ENCODE assay signal across 8 cellular contexts in the genomic region with DNA sequence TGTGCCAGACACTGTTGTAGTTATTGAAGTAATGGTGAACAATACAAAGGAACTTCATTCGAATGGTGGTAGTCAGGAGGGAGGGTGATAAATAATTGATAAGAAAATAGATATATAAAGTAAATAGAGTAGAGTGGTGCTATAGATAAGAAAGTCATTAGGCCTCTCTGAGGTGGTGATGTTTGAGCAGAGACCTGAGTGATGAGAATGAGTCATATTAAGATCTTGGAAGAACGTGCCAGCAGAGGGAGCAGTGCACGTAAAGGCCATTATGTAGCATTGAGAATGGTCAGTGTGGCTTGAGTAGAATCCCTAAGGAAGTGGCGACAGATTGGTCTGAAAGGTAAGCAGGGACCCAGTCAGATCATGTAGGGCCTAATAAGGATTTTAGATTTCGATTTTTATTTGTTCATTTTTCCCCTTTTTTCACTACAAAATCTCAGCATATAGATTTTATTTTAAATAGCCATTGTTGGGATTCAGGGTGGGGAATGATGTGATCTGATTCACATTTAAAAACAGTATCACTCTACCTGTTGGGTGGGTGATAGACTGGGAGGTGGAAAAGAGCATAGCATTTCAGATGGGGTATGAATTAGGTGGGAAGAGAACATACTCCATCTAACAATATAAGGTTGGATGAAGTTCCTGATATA. TPM values are rescaled to one million over a fixed set of nuclear protein-coding genes. Genes with fewer than 3 reads are reported as not detected.
DNase-seq lines count a peak whose midpoint lies in the region; ATAC-seq and TF ChIP-seq lines count a peak whose summit lies in the region.

No MANE protein-coding gene starts in this region.

- TF ChIP-seq CTCF in AG10803 (conservative IDR thresholded peaks at IDR 0.05; ENCODE audit: low read length), result peak; percentile 68
- TF ChIP-seq CTCF in GM12872 (IDR thresholded peaks at IDR 0.05; ENCODE audit: insufficient read depth, low read depth, low read length), result peak; percentile 60
- peak; percentile 47 for TF ChIP-seq CTCF in MCF 10A (IDR thresholded peaks at IDR 0.05; ENCODE audit: unreplicated experiment)

- H3K36me3 Mint-ChIP-seq in MCF 10A (ENCODE audit: insufficient read depth, unreplicated experiment), result no peaks in the 10 kb centered on the region

- no peaks in the 10 kb centered on the region for H3K9me3 Mint-ChIP-seq in MCF 10A (ENCODE audit: unreplicated experiment)

- H3K4me3 Mint-ChIP-seq in MCF 10A (ENCODE audit: unreplicated experiment), result no peak overlapping the region

- intact Hi-C loops in MCF 10A (cut with micrococcal nuclease), result loop anchor here (1.0 to 10.0 kb wide), 4 partner anchors 87 to 579 kb away; a partner anchor contains a TSS

- DNase-seq in AG10803 (ENCODE audit: low read depth) (peak; percentile 57), NCI-H748 treated with DMSO at 0.1 percent for 48 hours (lab: John Stamatoyannopoulos, UW) (peak; percentile 21), MCF 10A (ENCODE audit: unreplicated experiment) (peak; percentile 80), left kidney (ENCODE audit: low read depth, low spot score) (peak; percentile 75), ureter (ENCODE audit: low spot score) (peak; percentile 46), T-helper 9 cell (no peak)

- H3K4me3 ChIP-seq in AG10803 (ENCODE audit: low read length), result no peak overlapping the region

- BruUV-seq in MCF 10A (replicated peaks; lab: Mats Ljungman, UMichigan), result no TSS peak

- H3K27ac Mint-ChIP-seq in MCF 10A (ENCODE audit: low read depth, unreplicated experiment), result no peak overlapping the region

- H3K4me1 Mint-ChIP-seq in MCF 10A (ENCODE audit: insufficient read depth, unreplicated experiment), result no peaks in the 10 kb centered on the region

- ATAC-seq in HG03039 (IDR thresholded peaks at IDR 0.05; ENCODE audit: unreplicated experiment), result peak; percentile 70

- POLR2A ChIA-PET in MCF 10A (lab: Yijun Ruan, JAX), result interaction anchor here (1.0 kb wide), 1 partner anchor 9 kb away, joined by 3 read pairs; no protein-coding TSS in a partner anchor

- CTCF ChIA-PET in MCF 10A (lab: Yijun Ruan, JAX), result interaction anchor here (0.6 to 0.8 kb wide), 4 partner anchors 8 to 578 kb away, joined by 3 to 5 read pairs (median 4); no protein-coding TSS in a partner anchor

- no peaks in the 10 kb centered on the region for H3K27me3 Mint-ChIP-seq in MCF 10A (ENCODE audit: insufficient read depth, unreplicated experiment)

RNA-seq across cellular contexts. Expression of a gene that starts 44.7 kb away (rescaled TPM):
- total RNA-seq in MCF 10A (2022), result 69.1 and 72.9 TPM in 2 replicates
- 41.1 TPM for total RNA-seq in ureter

RNA-seq across cellular contexts. Expression of a gene that starts 47.9 kb away (rescaled TPM):
- 8.6 and 13.5 TPM in 2 replicates for total RNA-seq in MCF 10A (2022)
- 13.0 TPM for total RNA-seq in ureter
